18 cellular contexts compared by ENCODE assay signal in genomic region chr10:83959330-83959729, GRCh38.
DNase-seq lines count a peak whose midpoint lies in the region; ATAC-seq and TF ChIP-seq lines count a peak whose summit lies in the region.
"Had no signal": no experiment of that assay in that cellular context is flagged by ENCODE, and none has a peak within 500 bp of the region (broad histone marks: within the 10 kb centered on the region; RNA-seq: fewer than 3 reads in every experiment).

No MANE protein-coding gene starts in this region.

- H3K4me2 ChIP-seq in DND-41 (ENCODE audit: insufficient read depth, low read length) (no peak overlapping the region), MM.1S (ENCODE audit: low read depth, low read length) (no peak overlapping the region)

- H3K4me3 ChIP-seq in DND-41 (ENCODE audit: low read depth in 1 of 2, low read length in 2 of 2) (no peak overlapping the region), MM.1S (ENCODE audit: low read length) (no peak overlapping the region), mucosa of descending colon (no peak overlapping the region)
- H3K4me3 ChIP-seq: HAP-1, SK-N-MC had no signal

- DNase-seq in DND-41, result no peak
- peak; percentile 27 for DNase-seq in MM.1S
- DNase-seq in NOMO-1 treated with dmso at 0.1 percent for 144 hours (lab: John Stamatoyannopoulos, UW; ENCODE audit: unreplicated experiment), result peak; percentile 31
- no peak for DNase-seq in mucosa of descending colon
- no peak for DNase-seq in effector memory CD8-positive, alpha-beta T cell
- no peak for DNase-seq in NCI-H2227 treated with DMSO at 0.1 percent for 48 hours (lab: John Stamatoyannopoulos, UW)
- DNase-seq: BE2C, Karpas-422, NCI-H1048, NCI-H187 treated with DMSO at 0.1 percent for 48 hours, NCI-H446 treated with DMSO at 0.1 percent for 48 hours had no signal

- H3K36me3 ChIP-seq in DND-41 (ENCODE audit: insufficient read depth, low read length), result no peaks in the 10 kb centered on the region
- H3K36me3 ChIP-seq in MM.1S (replicated peaks; ENCODE audit: insufficient read depth, low read length), result no peaks in the 10 kb centered on the region
- H3K36me3 ChIP-seq in mucosa of descending colon (ENCODE audit: low read depth), result no peaks in the 10 kb centered on the region
- H3K36me3 ChIP-seq: BE2C, HAP-1 had no signal

- H3K4me3 Mint-ChIP-seq in effector memory CD8-positive, alpha-beta T cell, result no peak overlapping the region
- H3K4me3 Mint-ChIP-seq: T-helper 1 cell treated with Interleukin-12 subunit alpha and Interleukin-12 subunit beta and Interleukin-4 antibody, amounts not matched to agents 30 μg/mL and 1 μg/mL, for 36 hours had no signal

- H3K27me3 Mint-ChIP-seq in effector memory CD8-positive, alpha-beta T cell, result peaks cover 12 to 15% of the 10 kb centered on the region in 2 donors

- no peaks in the 10 kb centered on the region for H3K36me3 Mint-ChIP-seq in effector memory CD8-positive, alpha-beta T cell (ENCODE audit: insufficient read depth)
- H3K36me3 Mint-ChIP-seq: CD4-positive, alpha-beta memory T cell had no signal

- ATAC-seq in DND-41 (ENCODE audit: insufficient read depth, low read depth) (peak; percentile 42; the same call in 1 of the 3 replicates), mucosa of descending colon (peak; percentile 20), GM21367 (IDR thresholded peaks at IDR 0.05; ENCODE audit: unreplicated experiment) (no peak)
- ATAC-seq in effector memory CD8-positive, alpha-beta T cell (replicated peaks), result no peak
- ATAC-seq: HepG2, Right ventricle myocardium inferior had no signal

- H3K9ac ChIP-seq in DND-41 (ENCODE audit: low read depth, low read length), result no peak overlapping the region
- no peak overlapping the region for H3K9ac ChIP-seq in MM.1S (ENCODE audit: low read length)

- intact Hi-C loops in mucosa of descending colon (cut with DNase I, micrococcal nuclease), result no loop called here

- no peaks in the 10 kb centered on the region for H3K9me3 Mint-ChIP-seq in effector memory CD8-positive, alpha-beta T cell
- H3K9me3 Mint-ChIP-seq: T-helper 1 cell treated with Interleukin-12 subunit alpha and Interleukin-12 subunit beta and Interleukin-4 antibody, amounts not matched to agents 30 μg/mL and 1 μg/mL, for 36 hours had no signal

- H3K27me3 ChIP-seq in DND-41 (ENCODE audit: insufficient read depth, low read length, poor library complexity), result peaks cover 9% of the 10 kb centered on the region
- H3K27me3 ChIP-seq in MM.1S (replicated peaks; ENCODE audit: insufficient read depth, low read length), result no peaks in the 10 kb centered on the region
- H3K27me3 ChIP-seq: BE2C had no signal

- H3K27ac ChIP-seq in DND-41 (ENCODE audit: low read length), result no peak overlapping the region
- H3K27ac ChIP-seq in MM.1S (ENCODE audit: low read length), result no peak overlapping the region
- H3K27ac ChIP-seq: SK-N-MC had no signal

- H3K9me3 ChIP-seq in DND-41 (ENCODE audit: insufficient read depth, low read length, severe bottlenecking) (no peaks in the 10 kb centered on the region), MM.1S (replicated peaks; ENCODE audit: insufficient read depth, low read length) (no peaks in the 10 kb centered on the region), mucosa of descending colon (no peaks in the 10 kb centered on the region)
- H3K9me3 ChIP-seq: BE2C, HAP-1 had no signal

- peaks cover 0 to 3% of the 10 kb centered on the region in 2 donors for H3K4me1 Mint-ChIP-seq in effector memory CD8-positive, alpha-beta T cell (ENCODE audit: low read depth in 2 of 2)

- H3K79me2 ChIP-seq in DND-41 (ENCODE audit: insufficient read depth, low read length) (no peaks in the 10 kb centered on the region), MM.1S (ENCODE audit: low read length) (no peaks in the 10 kb centered on the region)

- H3F3A ChIP-seq in MM.1S (ENCODE audit: insufficient read depth, low read length), result no peaks in the 10 kb centered on the region

- H2AFZ ChIP-seq in DND-41 (ENCODE audit: low read depth, low read length) (no peak overlapping the region), MM.1S (ENCODE audit: low read length) (no peak overlapping the region)

- H3K4me1 ChIP-seq in DND-41 (ENCODE audit: insufficient read depth, low read length), result no peaks in the 10 kb centered on the region
- H3K4me1 ChIP-seq in MM.1S (ENCODE audit: low read length), result 0 out of 2 replicates have a peak, but pooled peaks cover 4% of the 10 kb centered on the region
- H3K4me1 ChIP-seq in mucosa of descending colon (ENCODE audit: low read depth), result no peaks in the 10 kb centered on the region
- H3K4me1 ChIP-seq: HAP-1 had no signal

- H3K9me2 ChIP-seq in MM.1S (replicated peaks; ENCODE audit: insufficient read depth, low read length), result no peaks in the 10 kb centered on the region

- no peak for TF ChIP-seq CTCF in DND-41 (IDR thresholded peaks at IDR 0.05; ENCODE audit: borderline replicate concordance, extremely low read depth, low read length, poor library complexity, severe bottlenecking)
- no peak for TF ChIP-seq CTCF in MM.1S (IDR thresholded peaks at IDR 0.05; ENCODE audit: low read length)
- TF ChIP-seq CTCF in mucosa of descending colon (IDR thresholded peaks at IDR 0.05), result no peak

- H4K20me1 ChIP-seq in DND-41 (ENCODE audit: insufficient read depth, low read length) (no peaks in the 10 kb centered on the region; the same call in 1 of the 2 replicates), MM.1S (ENCODE audit: insufficient read depth, low read length) (no peaks in the 10 kb centered on the region)

- H3K27ac Mint-ChIP-seq in effector memory CD8-positive, alpha-beta T cell, result no peak overlapping the region
- H3K27ac Mint-ChIP-seq: CD4-positive, alpha-beta memory T cell; T-helper 1 cell treated with Interleukin-12 subunit alpha and Interleukin-12 subunit beta and Interleukin-4 antibody, amounts not matched to agents 30 μg/mL and 1 μg/mL, for 36 hours had no signal

Comparison
In these comparisons a context has a peak if more than half of its experiments do, and no peak if none do; other contexts are left out.
1. ATAC-seq: peak in DND-41 (single experiment) and mucosa of descending colon (single experiment); none in GM21367 (single experiment) and effector memory CD8-positive, alpha-beta T cell (single experiment).
2. DNase-seq: peak in MM.1S (single experiment) and NOMO-1 treated with dmso at 0.1 percent for 144 hours (single experiment); none in DND-41 (single experiment), mucosa of descending colon (0 of 3), effector memory CD8-positive, alpha-beta T cell (0 of 3) and NCI-H2227 treated with DMSO at 0.1 percent for 48 hours (single experiment).